ENCODE assay signal across 8 cellular contexts in genomic region chrX:54920610-54921426, GRCh38. TPM values are rescaled to one million over a fixed set of nuclear protein-coding genes. Genes with fewer than 3 reads are reported as not detected.
DNase-seq lines count a peak whose midpoint lies in the region; ATAC-seq and TF ChIP-seq lines count a peak whose summit lies in the region.

A gene with protein sequence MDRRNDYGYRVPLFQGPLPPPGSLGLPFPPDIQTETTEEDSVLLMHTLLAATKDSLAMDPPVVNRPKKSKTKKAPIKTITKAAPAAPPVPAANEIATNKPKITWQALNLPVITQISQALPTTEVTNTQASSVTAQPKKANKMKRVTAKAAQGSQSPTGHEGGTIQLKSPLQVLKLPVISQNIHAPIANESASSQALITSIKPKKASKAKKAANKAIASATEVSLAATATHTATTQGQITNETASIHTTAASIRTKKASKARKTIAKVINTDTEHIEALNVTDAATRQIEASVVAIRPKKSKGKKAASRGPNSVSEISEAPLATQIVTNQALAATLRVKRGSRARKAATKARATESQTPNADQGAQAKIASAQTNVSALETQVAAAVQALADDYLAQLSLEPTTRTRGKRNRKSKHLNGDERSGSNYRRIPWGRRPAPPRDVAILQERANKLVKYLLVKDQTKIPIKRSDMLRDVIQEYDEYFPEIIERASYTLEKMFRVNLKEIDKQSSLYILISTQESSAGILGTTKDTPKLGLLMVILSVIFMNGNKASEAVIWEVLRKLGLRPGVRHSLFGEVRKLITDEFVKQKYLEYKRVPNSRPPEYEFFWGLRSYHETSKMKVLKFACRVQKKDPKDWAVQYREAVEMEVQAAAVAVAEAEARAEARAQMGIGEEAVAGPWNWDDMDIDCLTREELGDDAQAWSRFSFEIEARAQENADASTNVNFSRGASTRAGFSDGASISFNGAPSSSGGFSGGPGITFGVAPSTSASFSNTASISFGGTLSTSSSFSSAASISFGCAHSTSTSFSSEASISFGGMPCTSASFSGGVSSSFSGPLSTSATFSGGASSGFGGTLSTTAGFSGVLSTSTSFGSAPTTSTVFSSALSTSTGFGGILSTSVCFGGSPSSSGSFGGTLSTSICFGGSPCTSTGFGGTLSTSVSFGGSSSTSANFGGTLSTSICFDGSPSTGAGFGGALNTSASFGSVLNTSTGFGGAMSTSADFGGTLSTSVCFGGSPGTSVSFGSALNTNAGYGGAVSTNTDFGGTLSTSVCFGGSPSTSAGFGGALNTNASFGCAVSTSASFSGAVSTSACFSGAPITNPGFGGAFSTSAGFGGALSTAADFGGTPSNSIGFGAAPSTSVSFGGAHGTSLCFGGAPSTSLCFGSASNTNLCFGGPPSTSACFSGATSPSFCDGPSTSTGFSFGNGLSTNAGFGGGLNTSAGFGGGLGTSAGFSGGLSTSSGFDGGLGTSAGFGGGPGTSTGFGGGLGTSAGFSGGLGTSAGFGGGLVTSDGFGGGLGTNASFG (N-terminal part only) (plus strand): TSS chrX:54920824. CDS start chrX:54922247, 1,423 bp downstream.

- H3K4me3 ChIP-seq in colonic mucosa (peak within 1 kb of the TSS; percentile 24), mesenchymal stem cell (ENCODE audit: insufficient read depth in 1 of 2, low read depth in 1 of 2, low read length in 2 of 2) (peak within 1 kb of the TSS; percentile 60 to 84), thoracic aorta (peak within 1 kb of the TSS; percentile 80)

- H2AK5ac ChIP-seq in mesenchymal stem cell (ENCODE audit: low read length, severe bottlenecking), result no peak within 1 kb of the TSS

- H3K27me3 ChIP-seq in colonic mucosa (no peaks in the 10 kb centered on the region), mesenchymal stem cell (ENCODE audit: control insufficient read depth in 1 of 2, insufficient read depth in 1 of 2, low read length in 2 of 2) (peaks cover 0 to 9% of the 10 kb centered on the region in 2 experiments), thoracic aorta (replicated peaks; ENCODE audit: insufficient read depth) (no peaks in the 10 kb centered on the region)

- peak within 1 kb of the TSS; percentile 46 to 49 for H3K9ac ChIP-seq in colonic mucosa (ENCODE audit: low read depth in 2 of 2, low read length in 2 of 2)
- peak within 1 kb of the TSS; percentile 81 for H3K9ac ChIP-seq in mesenchymal stem cell (ENCODE audit: low read length)

- no peak within 1 kb of the TSS for H3K14ac ChIP-seq in mesenchymal stem cell (ENCODE audit: low read length in 2 of 2)

- H2BK120ac ChIP-seq in mesenchymal stem cell (ENCODE audit: low read depth, low read length), result no peak within 1 kb of the TSS

- intact Hi-C loops in colonic mucosa (cut with DNase I), result no loop called here

- peak; percentile 9 for ATAC-seq in GM19372 (IDR thresholded peaks at IDR 0.05; ENCODE audit: low read depth, unreplicated experiment)
- no peak for ATAC-seq in thoracic aorta (ENCODE audit: insufficient number of reproducible peaks, low FRiP score, low read depth)

- no peak within 1 kb of the TSS for H3K23ac ChIP-seq in mesenchymal stem cell (ENCODE audit: low read length in 2 of 2)

- in situ Hi-C loops in ACHN (cut with HindIII; ENCODE audit: low pct_ligation_motif_present, low pct_unique_long_range_greater_than_20kb, low sequenced_read_pairs), result no loop called here

- peak within 1 kb of the TSS; percentile 67 for H3K4me2 ChIP-seq in mesenchymal stem cell (ENCODE audit: low read length, poor library complexity, severe bottlenecking)

- TF ChIP-seq CTCF in colonic mucosa (IDR thresholded peaks at IDR 0.05), result no peak
- no peak for TF ChIP-seq CTCF in thoracic aorta (IDR thresholded peaks at IDR 0.05)

- H3K27ac ChIP-seq in colonic mucosa (no peak within 1 kb of the TSS), mesenchymal stem cell (ENCODE audit: low read length, poor library complexity, severe bottlenecking) (peak within 1 kb of the TSS; percentile 31), thoracic aorta (peak within 1 kb of the TSS in 1 of 2 donors; percentile 27)

- no peak within 1 kb of the TSS for H2BK12ac ChIP-seq in mesenchymal stem cell (ENCODE audit: low read length in 2 of 2)

- H3K9me3 ChIP-seq in colonic mucosa (no peaks in the 10 kb centered on the region), mesenchymal stem cell (ENCODE audit: control insufficient read depth, low read length) (no peaks in the 10 kb centered on the region), thoracic aorta (no peaks in the 10 kb centered on the region)

- H2BK15ac ChIP-seq in mesenchymal stem cell (ENCODE audit: low read depth, poor library complexity, severe bottlenecking), result no peak within 1 kb of the TSS

- peak within 1 kb of the TSS; percentile 8 for H4K91ac ChIP-seq in mesenchymal stem cell (ENCODE audit: low read length)

- H2BK5ac ChIP-seq in mesenchymal stem cell (ENCODE audit: low read depth, low read length, poor library complexity, severe bottlenecking), result peak within 1 kb of the TSS; percentile 3

- no peaks in the 10 kb centered on the region for H3K4me1 ChIP-seq in colonic mucosa
- peaks cover 5% of the 10 kb centered on the region for H3K4me1 ChIP-seq in mesenchymal stem cell (ENCODE audit: control insufficient read depth, insufficient read depth, low read depth, low read length)
- no peaks in the 10 kb centered on the region for H3K4me1 ChIP-seq in thoracic aorta (ENCODE audit: control insufficient read depth in 1 of 2, low read depth in 2 of 2)

- H3K79me1 ChIP-seq in mesenchymal stem cell (replicated peaks; ENCODE audit: low read length, poor library complexity, severe bottlenecking), result peaks cover 16% of the 10 kb centered on the region

- DNase-seq in ACHN, result peak; percentile 18
- peak; percentile 63 for DNase-seq in NCI-H69 (lab: John Stamatoyannopoulos, UW)
- DNase-seq in colonic mucosa, result no peak
- DNase-seq in mesenchymal stem cell, result peak; percentile 28
- DNase-seq in thoracic aorta (ENCODE audit: low spot score), result no peak
- no peak for DNase-seq in dermis blood vessel endothelial cell
- no peak for DNase-seq in NCI-H2029 treated with DMSO at 0.1 percent for 48 hours (lab: John Stamatoyannopoulos, UW)

- H3K4ac ChIP-seq in mesenchymal stem cell (ENCODE audit: low read depth in 1 of 2, low read length in 2 of 2), result no peak within 1 kb of the TSS

- peak within 1 kb of the TSS; percentile 8 for H2AFZ ChIP-seq in mesenchymal stem cell (ENCODE audit: low read depth, low read length)

- peak within 1 kb of the TSS; percentile 16 to 71 for H3K18ac ChIP-seq in mesenchymal stem cell (ENCODE audit: low read depth in 1 of 2, low read length in 2 of 2)

- peak within 1 kb of the TSS; percentile 38 for H4K8ac ChIP-seq in mesenchymal stem cell (ENCODE audit: low read length)

- under 1% methylated on average over 29 of the region's 29 CpGs for WGBS in mesenchymal stem cell

- H3K36me3 ChIP-seq in colonic mucosa (no peaks in the 10 kb centered on the region), mesenchymal stem cell (ENCODE audit: control insufficient read depth in 1 of 2, insufficient read depth in 2 of 2, low read depth in 1 of 2, low read length in 2 of 2) (peaks cover 18 to 28% of the 10 kb centered on the region in 2 experiments), thoracic aorta (peaks cover 3% of the 10 kb centered on the region)

RNA-seq across cellular contexts. Expression of the gene that starts here (rescaled TPM):
- total RNA-seq in colonic mucosa, result 1 to 10 TPM; 1.1 to 1.6 TPM
- 35.5 TPM for polyA plus RNA-seq in mesenchymal stem cell (2013, experiment 1 of 2)
- 33.7 TPM for polyA plus RNA-seq in mesenchymal stem cell (2013, experiment 2 of 2)
- 100 to 1,000 TPM in 1 of 2 donors, 10 to 100 TPM in 1; 21.1 to 131 TPM for total RNA-seq in thoracic aorta
- total RNA-seq in dermis blood vessel endothelial cell, result 4.4 and 5.9 TPM in 2 replicates

Comparison
In these comparisons a context has a peak if more than half of its experiments do, and no peak if none do; other contexts are left out.
1. DNase-seq: peak in ACHN (single experiment), NCI-H69 (single experiment) and mesenchymal stem cell (single experiment); none in colonic mucosa (single experiment), thoracic aorta (single experiment), dermis blood vessel endothelial cell (single experiment) and NCI-H2029 treated with DMSO at 0.1 percent for 48 hours (single experiment).
2. H3K4me3 ChIP-seq: peak in every context shown above with its lines; median percentile 80 in thoracic aorta; 72 in mesenchymal stem cell; 24 in colonic mucosa.